ENCODE assay signal across 15 cellular contexts in the genomic region with DNA sequence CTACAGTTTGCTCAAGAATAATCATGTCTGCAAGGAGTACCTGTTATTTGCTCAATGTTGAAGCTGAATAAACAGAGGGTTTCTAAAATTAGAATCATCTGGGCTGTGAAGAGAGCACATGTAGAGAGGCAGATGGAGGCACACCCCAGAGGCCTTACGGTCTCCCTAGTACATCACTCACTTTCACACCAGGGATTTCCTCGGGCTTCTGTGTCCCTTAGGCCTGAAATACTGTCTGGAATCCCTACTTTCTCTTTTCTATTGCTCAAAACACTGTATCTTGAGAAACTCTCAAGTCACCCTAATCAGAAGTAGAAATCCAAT.
"Had no signal": no experiment of that assay in that cellular context is flagged by ENCODE, and none has a peak within 500 bp of the region (broad histone marks: within the 10 kb centered on the region; RNA-seq: fewer than 3 reads in every experiment).

No MANE protein-coding gene starts in this region.

- DNase-seq: activated CD4-positive, alpha-beta T cell treated with anti-CD3 and anti-CD28 coated beads, Interleukin-2, amount 50 U/mL, for 1 hour; activated CD4-positive, CD25-positive, alpha-beta regulatory T cell; activated CD8-positive, alpha-beta memory T cell treated with anti-CD3 and anti-CD28 coated beads for 24 hours; activated naive CD4-positive, alpha-beta T cell; activated naive CD8-positive, alpha-beta T cell treated with anti-CD3 and anti-CD28 coated beads, Interleukin-2, amount 50 U/mL, for 24 hours; aorta; foreskin melanocyte; head of caudate nucleus; left colon; ovary; sigmoid colon; spleen; trophoblast cell had no signal

- H3K9me3 ChIP-seq: ovary, sigmoid colon, spleen, suprapubic skin had no signal

- ATAC-seq: activated naive CD8-positive, alpha-beta T cell treated with anti-CD3 and anti-CD28 coated beads, Interleukin-2, amount 50 U/mL, for 24 hours; left colon had no signal

- H3K36me3 ChIP-seq: ovary, sigmoid colon, spleen, suprapubic skin had no signal

- H3K4me1 ChIP-seq: suprapubic skin had no signal

- H3K27ac ChIP-seq: epithelial cell of prostate, ovary, sigmoid colon, spleen, suprapubic skin had no signal

- H3K27me3 ChIP-seq: ovary, sigmoid colon, spleen, suprapubic skin had no signal

- H3K4me3 ChIP-seq: ovary, sigmoid colon, spleen, suprapubic skin had no signal
